ENCODE assay signal across 1 cellular context in genomic region chr2:38751043-38751846, GRCh38.
TF ChIP-seq lines count a peak whose summit lies in the region.

TSS of gene SRSF7 (minus strand) at chr2:38751361. CDS start at chr2:38751256, 105 bp downstream.

TF ChIP-seq in HepG2, 621 proteins besides CTCF, POLR2A, EP300 and RAD21 (continued from another document and continues in another):
- TF ChIP-seq ZNF674 (CRISPR knock-in tag; IDR thresholded peaks at IDR 0.05; ENCODE audit: low read depth): peak; percentile 88; the same call in 1 of the 2 replicates
- TF ChIP-seq ZNF839 (CRISPR knock-in tag; IDR thresholded peaks at IDR 0.05; ENCODE audit: borderline replicate concordance): no peak
- no peak for TF ChIP-seq ZNF761 (CRISPR knock-in tag; conservative IDR thresholded peaks at IDR 0.05)
- TF ChIP-seq ZNF382 (CRISPR knock-in tag; IDR thresholded peaks at IDR 0.05; ENCODE audit: borderline replicate concordance): no peak
- TF ChIP-seq BCL3 (CRISPR knock-in tag; IDR thresholded peaks at IDR 0.05): peak; percentile 93
- TF ChIP-seq ZNF207 (IDR thresholded peaks at IDR 0.05; ENCODE audit: borderline replicate concordance): no peak
- peak; percentile 86 for TF ChIP-seq SRY (CRISPR knock-in tag; IDR thresholded peaks at IDR 0.05)
- TF ChIP-seq USF2 (IDR thresholded peaks at IDR 0.05; ENCODE audit: low read depth, low read length): no peak
- TF ChIP-seq USF2 (CRISPR knock-in tag; IDR thresholded peaks at IDR 0.05; ENCODE audit: borderline replicate concordance): no peak
- TF ChIP-seq ZNF878 (CRISPR knock-in tag; IDR thresholded peaks at IDR 0.05): peak; percentile 88
- TF ChIP-seq ZHX2 (IDR thresholded peaks at IDR 0.05; ENCODE audit: low read depth): peak; percentile 81
- peak; percentile 33 for TF ChIP-seq ZHX2 (CRISPR knock-in tag; IDR thresholded peaks at IDR 0.05; ENCODE audit: borderline replicate concordance)
- TF ChIP-seq NFE2L2 (IDR thresholded peaks at IDR 0.05; ENCODE audit: low read length): no peak
- TF ChIP-seq ZNF550 (CRISPR knock-in tag; IDR thresholded peaks at IDR 0.05; ENCODE audit: borderline replicate concordance): no peak
- TF ChIP-seq ATF1 (CRISPR knock-in tag; IDR thresholded peaks at IDR 0.05): no peak
- TF ChIP-seq REXO4 (CRISPR knock-in tag; IDR thresholded peaks at IDR 0.05; ENCODE audit: borderline replicate concordance): 0 out of 2 replicates have a peak, but pooled peaks have one; percentile 88
- TF ChIP-seq UBTF (CRISPR knock-in tag; IDR thresholded peaks at IDR 0.05): peak; percentile 64
- no peak for TF ChIP-seq MAFF (IDR thresholded peaks at IDR 0.05; ENCODE audit: low read depth, low read length)
- no peak for TF ChIP-seq ZNF101 (CRISPR knock-in tag; IDR thresholded peaks at IDR 0.05; ENCODE audit: borderline replicate concordance, low read depth)
- no peak for TF ChIP-seq CENPBD1 (CRISPR knock-in tag; IDR thresholded peaks at IDR 0.05; ENCODE audit: borderline replicate concordance, low read depth)
- TF ChIP-seq ZBTB20 (CRISPR knock-in tag; IDR thresholded peaks at IDR 0.05; ENCODE audit: borderline replicate concordance, low read depth): peak; percentile 95
- TF ChIP-seq ZFP91 (CRISPR knock-in tag; IDR thresholded peaks at IDR 0.05; ENCODE audit: borderline replicate concordance): peak; percentile 95
- TF ChIP-seq ZBTB25 (CRISPR knock-in tag; IDR thresholded peaks at IDR 0.05): peak; percentile 71
- no peak for TF ChIP-seq NR2F6 (IDR thresholded peaks at IDR 0.05)
- peak; percentile 46 for TF ChIP-seq NR2F6 (CRISPR knock-in tag; IDR thresholded peaks at IDR 0.05)
- peak; percentile 88 for TF ChIP-seq SMAD9 (CRISPR knock-in tag; IDR thresholded peaks at IDR 0.05)
- no peak for TF ChIP-seq ATM (IDR thresholded peaks at IDR 0.05; ENCODE audit: borderline replicate concordance)
- peak; percentile 61; the same call in 1 of the 2 replicates for TF ChIP-seq NR2C2 (CRISPR knock-in tag; IDR thresholded peaks at IDR 0.05; ENCODE audit: borderline replicate concordance)
- TF ChIP-seq ZNF720 (CRISPR knock-in tag; IDR thresholded peaks at IDR 0.05): no peak; the same call in 1 of the 2 replicates
- peak; percentile 29; the same call in 1 of the 2 replicates for TF ChIP-seq NFE2 (CRISPR knock-in tag; IDR thresholded peaks at IDR 0.05)
- TF ChIP-seq DR1 (CRISPR knock-in tag; IDR thresholded peaks at IDR 0.05): peak; percentile 96
- peak; percentile 98 for TF ChIP-seq ZHX1 (CRISPR knock-in tag; IDR thresholded peaks at IDR 0.05; ENCODE audit: low read depth)
- TF ChIP-seq HMG20A (CRISPR knock-in tag; IDR thresholded peaks at IDR 0.05; ENCODE audit: borderline replicate concordance): no peak
- TF ChIP-seq ZNF224 (CRISPR knock-in tag; IDR thresholded peaks at IDR 0.05): no peak
- peak; percentile 58; the same call in 1 of the 2 replicates for TF ChIP-seq ZNF143 (CRISPR knock-in tag; IDR thresholded peaks at IDR 0.05)
- peak; percentile 70 for TF ChIP-seq MIER2 (CRISPR knock-in tag; IDR thresholded peaks at IDR 0.05)
- TF ChIP-seq ZNF460 (CRISPR knock-in tag; IDR thresholded peaks at IDR 0.05; ENCODE audit: borderline replicate concordance): no peak; the same call in 1 of the 2 replicates
- peak; percentile 85 for TF ChIP-seq JUNB (CRISPR knock-in tag; IDR thresholded peaks at IDR 0.05; ENCODE audit: borderline replicate concordance)
- no peak for TF ChIP-seq ZNF432 (CRISPR knock-in tag; IDR thresholded peaks at IDR 0.05; ENCODE audit: borderline replicate concordance)
- TF ChIP-seq RBM39 (IDR thresholded peaks at IDR 0.05; ENCODE audit: low read depth, low read length, poor library complexity, severe bottlenecking): peak; percentile 100
- peak; percentile 86 for TF ChIP-seq JARID2 (CRISPR knock-in tag; IDR thresholded peaks at IDR 0.05; ENCODE audit: insufficient replicate concordance)
- TF ChIP-seq RELA (CRISPR knock-in tag; IDR thresholded peaks at IDR 0.05): peak; percentile 87
- no peak for TF ChIP-seq HNRNPH1 (optimal IDR thresholded peaks at IDR 0.05; ENCODE audit: low read depth, low read length)
- 0 out of 2 replicates have a peak, but pooled peaks have one; percentile 70 for TF ChIP-seq ZNF513 (CRISPR knock-in tag; conservative IDR thresholded peaks at IDR 0.05)
- no peak for TF ChIP-seq SETDB1 (CRISPR knock-in tag; IDR thresholded peaks at IDR 0.05; ENCODE audit: borderline replicate concordance)
- no peak; the same call in 1 of the 2 replicates for TF ChIP-seq ZNF234 (CRISPR knock-in tag; conservative IDR thresholded peaks at IDR 0.05)
- peak; percentile 71 for TF ChIP-seq SKI (IDR thresholded peaks at IDR 0.05; ENCODE audit: partially characterized antibody)
